In the genomic region with DNA sequence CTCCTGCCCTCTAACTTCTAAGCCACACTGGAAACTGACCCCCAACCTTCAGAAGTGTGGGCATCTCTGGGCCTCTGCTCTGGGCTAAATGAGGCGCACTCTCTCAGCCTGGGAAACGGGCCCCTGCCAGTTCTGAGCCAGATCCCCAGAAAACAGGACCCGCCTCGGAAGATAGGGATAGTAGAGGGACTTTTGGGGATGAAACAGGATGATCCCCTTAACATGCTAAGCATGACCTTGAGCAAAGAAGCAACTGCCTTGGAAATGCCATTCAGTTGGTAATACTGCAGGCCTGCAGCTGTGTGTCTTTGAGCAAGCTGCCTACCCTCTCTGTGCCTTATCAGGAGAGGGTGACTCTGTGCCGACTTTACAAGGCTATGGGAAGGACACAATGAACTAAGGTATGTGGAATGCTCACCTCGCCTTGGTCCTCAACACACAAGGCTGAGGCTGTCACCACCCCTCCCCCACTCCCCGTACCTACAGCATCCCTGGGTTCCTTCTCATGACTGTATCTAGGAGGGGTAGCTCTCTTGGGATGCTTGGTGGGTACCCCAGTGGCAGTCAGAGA, we compare ENCODE assay signal across 8 cellular contexts. TPM values are rescaled to one million over a fixed set of nuclear protein-coding genes. Genes with fewer than 3 reads are reported as not detected.
DNase-seq lines count a peak whose midpoint lies in the region; TF ChIP-seq lines count a peak whose summit lies in the region.
"Had no signal": no experiment of that assay in that cellular context is flagged by ENCODE, and none has a peak within 500 bp of the region (broad histone marks: within the 10 kb centered on the region; RNA-seq: fewer than 3 reads in every experiment).

No MANE protein-coding gene starts in this region.

- intact Hi-C loops in tibial artery (cut with DNase I; ENCODE audit: low total_unique reads): loop anchor here (10.0 kb wide), 1 partner anchor 149 kb away; no protein-coding TSS in a partner anchor

- H3K27ac ChIP-seq in mesendoderm (ENCODE audit: low read depth, low read length): peak overlapping the region; percentile 55
- peak overlapping the region; percentile 50 to 51 for H3K27ac ChIP-seq in tibial artery

- peak overlapping the region; percentile 18 for H2AK5ac ChIP-seq in mesendoderm (ENCODE audit: low read length)

- no peaks in the 10 kb centered on the region for H3K9me3 ChIP-seq in NT2/D1 (ENCODE audit: insufficient read depth, low read length)
- H3K9me3 ChIP-seq in tibial artery: no peaks in the 10 kb centered on the region

- no CpG with 5 or more reads among the region's 7 CpGs for WGBS in mesendoderm (ENCODE audit: extremely low coverage, insufficient coverage, low lambda C conversion rate)

- peaks cover 79% of the 10 kb centered on the region for H3K79me2 ChIP-seq in mesendoderm (ENCODE audit: control insufficient read depth, insufficient read depth, low read length)

- H2BK5ac ChIP-seq in mesendoderm (ENCODE audit: low read length): peak overlapping the region; percentile 79

- peaks cover 42% of the 10 kb centered on the region for H3K79me1 ChIP-seq in mesendoderm (ENCODE audit: low read length)

- H4K5ac ChIP-seq in mesendoderm (ENCODE audit: low read length): no peak overlapping the region

- peak overlapping the region; percentile 83 for H3K56ac ChIP-seq in mesendoderm (ENCODE audit: low read length)

- TF ChIP-seq CTCF in choroid plexus epithelial cell (conservative IDR thresholded peaks at IDR 0.05; ENCODE audit: low read depth, low read length): no peak
- TF ChIP-seq CTCF in tibial artery (IDR thresholded peaks at IDR 0.05): no peak

- no peak overlapping the region for H3K4ac ChIP-seq in mesendoderm (ENCODE audit: low read depth, low read length)

- H2BK120ac ChIP-seq in mesendoderm (ENCODE audit: low read depth, low read length): no peak overlapping the region

- no peak overlapping the region for H3K18ac ChIP-seq in mesendoderm (ENCODE audit: low read length)

- H3K4me2 ChIP-seq in mesendoderm (ENCODE audit: low read length): peak overlapping the region; percentile 25

- H3K4me1 ChIP-seq in NT2/D1 (ENCODE audit: insufficient read depth, insufficient read length): peaks cover 47% of the 10 kb centered on the region
- H3K4me1 ChIP-seq in mesendoderm (ENCODE audit: control insufficient read depth, low read depth, low read length): peaks cover 19% of the 10 kb centered on the region
- peaks cover 3 to 94% (median 70%) of the 10 kb centered on the region in 4 donors for H3K4me1 ChIP-seq in tibial artery

- H3K4me3 ChIP-seq in NT2/D1 (ENCODE audit: insufficient read length, low read depth) (no peak overlapping the region), choroid plexus epithelial cell (ENCODE audit: low read depth, low read length) (no peak overlapping the region), mesendoderm (ENCODE audit: low read length) (no peak overlapping the region), tibial artery (no peak overlapping the region)

- no peaks in the 10 kb centered on the region for H3K27me3 ChIP-seq in NT2/D1 (ENCODE audit: insufficient read depth, insufficient read length)
- H3K27me3 ChIP-seq in mesendoderm (ENCODE audit: insufficient read depth, low read length, poor library complexity): no peaks in the 10 kb centered on the region
- no peaks in the 10 kb centered on the region for H3K27me3 ChIP-seq in tibial artery

- no peak overlapping the region for H2BK15ac ChIP-seq in mesendoderm (replicated peaks; ENCODE audit: low read depth)

- H4K8ac ChIP-seq in mesendoderm (ENCODE audit: low read depth, low read length): no peak overlapping the region

- H3K36me3 ChIP-seq in NT2/D1 (ENCODE audit: insufficient read depth, insufficient read length, low read length) (peaks cover 21% of the 10 kb centered on the region), mesendoderm (ENCODE audit: control insufficient read depth, insufficient read depth, low read length) (peaks cover 1% of the 10 kb centered on the region), tibial artery (no peaks in the 10 kb centered on the region)

- H3K23ac ChIP-seq in mesendoderm (ENCODE audit: low read length): no peak overlapping the region

- no peak overlapping the region for H3K9ac ChIP-seq in NT2/D1 (ENCODE audit: insufficient read length, low read depth)
- peak overlapping the region; percentile 56 for H3K9ac ChIP-seq in mesendoderm (ENCODE audit: low read length)

- DNase-seq in NT2/D1 (ENCODE audit: low read depth, low spot score) (peak; percentile 57), choroid plexus epithelial cell (ENCODE audit: low read depth) (peak; percentile 39), mesendoderm (peak; percentile 97), tibial artery (no peak), SIG-M5 treated with dmso at 0.1 percent for 504 hours (lab: John Stamatoyannopoulos, UW; ENCODE audit: unreplicated experiment) (no peak)
- no peak for DNase-seq in stimulated activated CD4-positive, alpha-beta T cell treated with anti-CD3 and anti-CD28 coated beads, Interleukin-4, amount 100 ng/mL, for 1 hour
- no peak for DNase-seq in activated CD4-positive, alpha-beta T cell treated with anti-CD3 and anti-CD28 coated beads for 48 hours
- DNase-seq: activated CD4-positive, alpha-beta T cell treated with anti-CD3 and anti-CD28 coated beads for 4 hours had no signal

RNA-seq across cellular contexts. Expression of gene NCOR2, which starts 54.0 kb away (rescaled TPM):
- 129 TPM for polyA plus RNA-seq in mesendoderm (2013, experiment 1 of 2)
- 129 TPM for polyA plus RNA-seq in mesendoderm (2013, experiment 2 of 2)

Comparison
In these comparisons a context has a peak if more than half of its experiments do, and no peak if none do; other contexts are left out.
1. DNase-seq: peak in NT2/D1 (single experiment), choroid plexus epithelial cell (single experiment) and mesendoderm (single experiment); none in tibial artery (0 of 2), stimulated activated CD4-positive, alpha-beta T cell treated with anti-CD3 and anti-CD28 coated beads, Interleukin-4, amount 100 ng/mL, for 1 hour (single experiment), SIG-M5 treated with dmso at 0.1 percent for 504 hours (single experiment) and activated CD4-positive, alpha-beta T cell treated with anti-CD3 and anti-CD28 coated beads for 48 hours (single experiment).